Comparison of ENCODE assay signal across 10 cellular contexts in genomic region chr10:28545967-28546644, GRCh38. TPM values are rescaled to one million over a fixed set of nuclear protein-coding genes. Genes with fewer than 3 reads are reported as not detected.
DNase-seq lines count a peak whose midpoint lies in the region; ATAC-seq and TF ChIP-seq lines count a peak whose summit lies in the region.
"Had no signal": no experiment of that assay in that cellular context is flagged by ENCODE, and none has a peak within 500 bp of the region (broad histone marks: within the 10 kb centered on the region; RNA-seq: fewer than 3 reads in every experiment).

No MANE protein-coding gene starts in this region.

- TF ChIP-seq CTCF in osteocyte (IDR thresholded peaks at IDR 0.05) (no peak), tibial nerve (IDR thresholded peaks at IDR 0.05) (no peak)

- peaks cover 37% of the 10 kb centered on the region for H3K36me3 Mint-ChIP-seq in activated T-cell treated with anti-CD3 and anti-CD28 coated beads, Interleukin-2, amount 50 U/mL, for 4 hours (ENCODE audit: insufficient read depth)
- peaks cover 51% of the 10 kb centered on the region for H3K36me3 Mint-ChIP-seq in osteocyte (ENCODE audit: unreplicated experiment)

- H3K4me1 ChIP-seq in tibial nerve = peaks cover 0 to 73% (median 14%) of the 10 kb centered on the region in 4 donors

- peak overlapping the region; percentile 3 for H3K27ac Mint-ChIP-seq in osteocyte (ENCODE audit: unreplicated experiment)

- H3K27me3 ChIP-seq in tibial nerve = no peaks in the 10 kb centered on the region

- H3K4me3 ChIP-seq in tibial nerve = no peak overlapping the region

- H3K9me3 Mint-ChIP-seq in activated T-cell treated with anti-CD3 and anti-CD28 coated beads, Interleukin-2, amount 50 U/mL, for 4 hours = no peaks in the 10 kb centered on the region
- H3K9me3 Mint-ChIP-seq in osteocyte (ENCODE audit: unreplicated experiment) = no peaks in the 10 kb centered on the region

- H3K27me3 Mint-ChIP-seq in activated T-cell treated with anti-CD3 and anti-CD28 coated beads, Interleukin-2, amount 50 U/mL, for 4 hours (ENCODE audit: low read depth) = no peaks in the 10 kb centered on the region
- H3K27me3 Mint-ChIP-seq in osteocyte (ENCODE audit: unreplicated experiment) = no peaks in the 10 kb centered on the region

- peaks cover 81% of the 10 kb centered on the region for H3K4me1 Mint-ChIP-seq in activated T-cell treated with anti-CD3 and anti-CD28 coated beads, Interleukin-2, amount 50 U/mL, for 4 hours (ENCODE audit: low read depth)
- H3K4me1 Mint-ChIP-seq in osteocyte (ENCODE audit: unreplicated experiment) = peaks cover 47% of the 10 kb centered on the region

- peaks cover 0 to 50% (median 0%) of the 10 kb centered on the region in 3 donors for H3K36me3 ChIP-seq in tibial nerve

- no peak for DNase-seq in activated T-cell treated with anti-CD3 and anti-CD28 coated beads, Interleukin-2, amount 50 U/mL, for 4 hours
- DNase-seq in activated T-cell treated with anti-CD3 and anti-CD28 coated beads for 4 hours (no peak), MV-4-11 (lab: John Stamatoyannopoulos, UW) (peak; percentile 3), osteocyte (ENCODE audit: extremely low spot score, unreplicated experiment) (no peak), germinal center (ENCODE audit: low spot score) (no peak), tibial nerve (ENCODE audit: low spot score in 2 of 2) (no peak), NCI-H510A treated with DMSO at 0.1 percent for 48 hours (lab: John Stamatoyannopoulos, UW) (no peak)
- DNase-seq: NCI-H1105 had no signal

- peak; percentile 31 to 38 for ATAC-seq in activated T-cell treated with anti-CD3 and anti-CD28 coated beads, Interleukin-2, amount 50 U/mL, for 4 hours
- peak; percentile 57 for ATAC-seq in GM21737 (IDR thresholded peaks at IDR 0.05; ENCODE audit: unreplicated experiment)

- no peaks in the 10 kb centered on the region for H3K9me3 ChIP-seq in tibial nerve

- H3K4me3 Mint-ChIP-seq in activated T-cell treated with anti-CD3 and anti-CD28 coated beads, Interleukin-2, amount 50 U/mL, for 4 hours = no peak overlapping the region
- no peak overlapping the region for H3K4me3 Mint-ChIP-seq in osteocyte (ENCODE audit: unreplicated experiment)

- no peak for TF ChIP-seq POLR2A in tibial nerve (IDR thresholded peaks at IDR 0.05)

- TF ChIP-seq EP300 in tibial nerve (IDR thresholded peaks at IDR 0.05) = no peak

- no peak overlapping the region for H3K27ac ChIP-seq in tibial nerve
- H3K27ac ChIP-seq: HL-60 had no signal

- WGBS in tibial nerve, 2 donors = 37 to 38% methylated on average over 4 of the region's 4 CpGs

RNA-seq across cellular contexts. Expression of gene WAC, which starts 13.2 kb away (rescaled TPM):
- 100 to 1,000 TPM; 105 to 122 (median 116) TPM for total RNA-seq in activated T-cell treated with anti-CD3 and anti-CD28 coated beads, Interleukin-2, amount 50 U/mL, for 4 hours
- total RNA-seq in osteocyte (110 and 122 TPM in 2 replicates), tibial nerve (100 to 1,000 TPM; 101 to 131 (median 118) TPM)
